In the genomic region with DNA sequence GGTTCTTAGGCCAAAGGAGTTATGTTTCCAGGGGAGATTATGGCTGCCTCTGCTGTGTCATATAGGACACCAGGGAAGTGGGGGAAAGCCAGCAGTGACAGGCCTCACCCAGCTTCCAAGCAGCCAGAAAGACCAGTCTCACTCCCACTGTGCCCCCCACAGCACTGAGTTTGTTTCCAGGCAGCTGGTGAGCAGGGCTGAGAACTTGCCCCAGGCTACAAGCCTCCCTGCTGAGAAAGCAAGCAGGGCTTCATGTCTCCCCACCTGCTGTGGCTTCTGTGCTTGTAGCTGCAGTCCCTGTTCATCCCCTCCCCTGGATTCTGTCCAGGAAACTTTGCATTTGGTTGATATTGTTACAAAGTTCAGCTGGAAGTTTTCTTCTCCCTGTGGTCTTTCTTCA, we compare ENCODE assay signal across 32 cellular contexts.
DNase-seq lines count a peak whose midpoint lies in the region; ATAC-seq and TF ChIP-seq lines count a peak whose summit lies in the region.
"Had no signal": no experiment of that assay in that cellular context is flagged by ENCODE, and none has a peak within 500 bp of the region (broad histone marks: within the 10 kb centered on the region; RNA-seq: fewer than 3 reads in every experiment).

No MANE protein-coding gene starts in this region.

- TF ChIP-seq CTCF in Peyer's patch (IDR thresholded peaks at IDR 0.05) = no peak

- TF ChIP-seq POLR2A in Peyer's patch (IDR thresholded peaks at IDR 0.05) = no peak

- no peaks in the 10 kb centered on the region for H3K4me1 Mint-ChIP-seq in activated CD8-positive, alpha-beta memory T cell treated with anti-CD3 and anti-CD28 coated beads, Interleukin-2, amount 10 ng/mL, durations not matched to agents 7 days and 5 days
- H3K4me1 Mint-ChIP-seq: activated T-helper 17 cell treated with anti-CD3 and anti-CD28 coated beads, Interleukin-2, amount 50 U/mL, for 72 hours; CD4-positive, CD25-positive, alpha-beta regulatory T cell; mesothelial cell of epicardium had no signal

- no peak overlapping the region for H3K4me3 ChIP-seq in SJCRH30
- H3K4me3 ChIP-seq in Peyer's patch = no peak overlapping the region
- H3K4me3 ChIP-seq: dorsolateral prefrontal cortex, esophagus squamous epithelium, heart right ventricle, PC-9, right atrium auricular region, suprapubic skin, upper lobe of right lung had no signal

- H3K9me3 ChIP-seq in SJCRH30 (replicated peaks) = no peaks in the 10 kb centered on the region
- H3K9me3 ChIP-seq in Peyer's patch = no peaks in the 10 kb centered on the region
- H3K9me3 ChIP-seq: esophagus squamous epithelium, right atrium auricular region, suprapubic skin, upper lobe of right lung had no signal

- no peak overlapping the region for H3K4me3 Mint-ChIP-seq in activated CD8-positive, alpha-beta memory T cell treated with anti-CD3 and anti-CD28 coated beads, Interleukin-2, amount 10 ng/mL, durations not matched to agents 7 days and 5 days
- H3K4me3 Mint-ChIP-seq: activated CD4-positive, alpha-beta memory T cell treated with anti-CD3 and anti-CD28 coated beads for 36 hours; activated T-helper 17 cell treated with anti-CD3 and anti-CD28 coated beads, Interleukin-2, amount 50 U/mL, for 72 hours; CD4-positive, CD25-positive, alpha-beta regulatory T cell; mesothelial cell of epicardium had no signal

- H3K27ac ChIP-seq in SJCRH30 = no peak overlapping the region
- H3K27ac ChIP-seq in Peyer's patch = no peak overlapping the region
- H3K27ac ChIP-seq: dorsolateral prefrontal cortex, esophagus squamous epithelium, foreskin keratinocyte, heart right ventricle, PC-9, right atrium auricular region, suprapubic skin, upper lobe of right lung had no signal

- ATAC-seq in activated CD8-positive, alpha-beta memory T cell treated with anti-CD3 and anti-CD28 coated beads, Interleukin-2, amount 10 ng/mL, durations not matched to agents 7 days and 5 days = no peak
- ATAC-seq: activated naive CD4-positive, alpha-beta T cell treated with anti-CD3 and anti-CD28 coated beads, Interleukin-2, amount 50 U/mL, for 72 hours; activated T-helper 17 cell treated with anti-CD3 and anti-CD28 coated beads, Interleukin-2, amount 50 U/mL, for 72 hours; foreskin keratinocyte; HCT116; heart right ventricle; Right ventricle myocardium inferior; upper lobe of right lung had no signal

- DNase-seq in NCI-H2171 treated with DMSO at 0.1 percent for 48 hours (lab: John Stamatoyannopoulos, UW) (peak; percentile 23), NCI-H2171 (lab: John Stamatoyannopoulos, UW) (no peak), NCI-H1417 treated with DMSO at 0.1 percent for 48 hours (lab: John Stamatoyannopoulos, UW) (peak; percentile 21), SJCRH30 (peak; percentile 45 to 65), activated T-cell treated with anti-CD3 and anti-CD28 coated beads for 4 hours (no peak), Peyer's patch (no peak)
- DNase-seq in activated effector memory CD4-positive, alpha-beta T cell treated with anti-CD3 and anti-CD28 coated beads, Interleukin-2, amount 50 U/mL, for 16 hours = no peak
- DNase-seq in activated CD8-positive, alpha-beta memory T cell treated with anti-CD3 and anti-CD28 coated beads, Interleukin-2, amount 10 ng/mL, durations not matched to agents 7 days and 5 days = no peak
- DNase-seq: activated CD4-positive, alpha-beta memory T cell treated with anti-CD3 and anti-CD28 coated beads for 36 hours; activated CD4-positive, alpha-beta T cell treated with anti-CD3 and anti-CD28 coated beads for 1 hour; amygdala; CD4-positive, CD25-positive, alpha-beta regulatory T cell; dorsolateral prefrontal cortex; esophagus squamous epithelium; foreskin keratinocyte; heart right ventricle; IMR-90; NCI-H1048; NCI-H187 treated with DMSO at 0.1 percent for 48 hours; PC-9; posterior cingulate gyrus; small intestine; stimulated activated naive CD4-positive, alpha-beta T cell; T-helper 2 cell; upper lobe of right lung had no signal

- no peaks in the 10 kb centered on the region for H3K36me3 Mint-ChIP-seq in activated CD8-positive, alpha-beta memory T cell treated with anti-CD3 and anti-CD28 coated beads, Interleukin-2, amount 10 ng/mL, durations not matched to agents 7 days and 5 days
- H3K36me3 Mint-ChIP-seq: activated CD4-positive, alpha-beta memory T cell treated with anti-CD3 and anti-CD28 coated beads for 36 hours; mesothelial cell of epicardium had no signal

- H3K9me3 Mint-ChIP-seq in activated CD8-positive, alpha-beta memory T cell treated with anti-CD3 and anti-CD28 coated beads, Interleukin-2, amount 10 ng/mL, durations not matched to agents 7 days and 5 days (ENCODE audit: low read depth) = no peaks in the 10 kb centered on the region
- H3K9me3 Mint-ChIP-seq: activated CD4-positive, alpha-beta memory T cell treated with anti-CD3 and anti-CD28 coated beads for 36 hours; activated T-helper 17 cell treated with anti-CD3 and anti-CD28 coated beads, Interleukin-2, amount 50 U/mL, for 72 hours had no signal

- no peaks in the 10 kb centered on the region for H3K27me3 ChIP-seq in SJCRH30
- H3K27me3 ChIP-seq in Peyer's patch = no peaks in the 10 kb centered on the region
- H3K27me3 ChIP-seq: dorsolateral prefrontal cortex, esophagus squamous epithelium, foreskin keratinocyte, right atrium auricular region, suprapubic skin, upper lobe of right lung had no signal

- no peaks in the 10 kb centered on the region for H3K4me1 ChIP-seq in SJCRH30
- H3K4me1 ChIP-seq in Peyer's patch = no peaks in the 10 kb centered on the region
- H3K4me1 ChIP-seq: esophagus squamous epithelium, foreskin keratinocyte, heart right ventricle, right atrium auricular region, suprapubic skin, upper lobe of right lung had no signal

- no peak overlapping the region for H3K27ac Mint-ChIP-seq in activated CD8-positive, alpha-beta memory T cell treated with anti-CD3 and anti-CD28 coated beads, Interleukin-2, amount 10 ng/mL, durations not matched to agents 7 days and 5 days
- H3K27ac Mint-ChIP-seq: activated CD4-positive, alpha-beta memory T cell treated with anti-CD3 and anti-CD28 coated beads for 36 hours; activated naive CD4-positive, alpha-beta T cell treated with anti-CD3 and anti-CD28 coated beads, Interleukin-2, amount 50 U/mL, for 72 hours; activated T-helper 17 cell treated with anti-CD3 and anti-CD28 coated beads, Interleukin-2, amount 50 U/mL, for 72 hours; CD4-positive, CD25-positive, alpha-beta regulatory T cell; mesothelial cell of epicardium had no signal

- CTCF ChIA-PET in activated CD8-positive, alpha-beta memory T cell treated with anti-CD3 and anti-CD28 coated beads, Interleukin-2, amount 10 ng/mL, durations not matched to agents 7 days and 5 days (lab: Charles Lee) = no interaction called here

- H3K27me3 Mint-ChIP-seq in activated CD8-positive, alpha-beta memory T cell treated with anti-CD3 and anti-CD28 coated beads, Interleukin-2, amount 10 ng/mL, durations not matched to agents 7 days and 5 days = no peaks in the 10 kb centered on the region
- H3K27me3 Mint-ChIP-seq: CD4-positive, CD25-positive, alpha-beta regulatory T cell had no signal

- H3K36me3 ChIP-seq in SJCRH30 = no peaks in the 10 kb centered on the region
- no peaks in the 10 kb centered on the region for H3K36me3 ChIP-seq in Peyer's patch
- H3K36me3 ChIP-seq: esophagus squamous epithelium, heart right ventricle, right atrium auricular region, suprapubic skin, upper lobe of right lung had no signal

Comparison
In these comparisons a context has a peak if more than half of its experiments do, and no peak if none do; other contexts are left out.
1. DNase-seq: peak in NCI-H2171 treated with DMSO at 0.1 percent for 48 hours (single experiment), NCI-H1417 treated with DMSO at 0.1 percent for 48 hours (single experiment) and SJCRH30 (2 of 2); none in NCI-H2171 (single experiment), activated T-cell treated with anti-CD3 and anti-CD28 coated beads for 4 hours (single experiment), Peyer's patch (0 of 3), activated effector memory CD4-positive, alpha-beta T cell treated with anti-CD3 and anti-CD28 coated beads, Interleukin-2, amount 50 U/mL, for 16 hours (single experiment) and activated CD8-positive, alpha-beta memory T cell treated with anti-CD3 and anti-CD28 coated beads, Interleukin-2, amount 10 ng/mL, durations not matched to agents 7 days and 5 days (single experiment).